18 cellular contexts compared by ENCODE assay signal in the genomic region with DNA sequence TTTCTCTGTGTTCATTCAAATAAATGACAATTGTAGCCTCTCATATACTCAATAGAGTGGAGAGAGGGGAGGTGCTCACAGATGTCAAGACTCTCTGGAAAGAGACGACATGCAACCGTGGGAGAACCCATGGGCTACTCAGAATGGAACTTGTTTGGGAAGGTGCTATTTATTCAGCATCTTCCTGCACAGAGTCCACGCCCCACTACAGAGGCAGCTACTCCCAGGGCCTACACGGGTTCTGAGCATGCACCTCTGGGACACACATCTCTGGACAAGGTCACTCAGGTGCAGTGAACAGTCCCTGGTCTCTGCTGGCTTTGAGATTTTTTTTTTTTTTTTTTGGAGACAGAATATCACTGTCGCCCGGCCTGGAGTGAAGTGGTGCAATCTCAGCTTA.
DNase-seq lines count a peak whose midpoint lies in the region; ATAC-seq, FAIRE-seq and TF ChIP-seq lines count a peak whose summit lies in the region.
"Had no signal": no experiment of that assay in that cellular context is flagged by ENCODE, and none has a peak within 500 bp of the region (broad histone marks: within the 10 kb centered on the region; RNA-seq: fewer than 3 reads in every experiment).

No MANE protein-coding gene starts in this region.

- peaks cover 73% of the 10 kb centered on the region for H3K36me3 ChIP-seq in left ventricle myocardium inferior
- H3K36me3 ChIP-seq in H1 (ENCODE audit: control insufficient read depth in 2 of 4, insufficient read depth in 4 of 4, low read length in 3 of 4) = no peaks in the 10 kb centered on the region
- peaks cover 0 to 3% of the 10 kb centered on the region in 2 donors for H3K36me3 ChIP-seq in vagina

- no peaks in the 10 kb centered on the region for H3K23me2 ChIP-seq in H1 (ENCODE audit: low read depth, low read length)

- H3K4ac ChIP-seq in H1 (replicated peaks; ENCODE audit: insufficient read length, low read depth, low read length) = no peak overlapping the region

- H3K23ac ChIP-seq in H1 (ENCODE audit: insufficient read length) = no peak overlapping the region

- TF ChIP-seq RAD21 in H1 (IDR thresholded peaks at IDR 0.05 in 1 of 2, conservative IDR thresholded peaks at IDR 0.05 in 1 of 2; ENCODE audit: low read depth in 2 of 2, low read length in 2 of 2) = no peak

- no peak overlapping the region for H4K8ac ChIP-seq in H1 (ENCODE audit: extremely low read depth, insufficient read depth, low read length)

- TF ChIP-seq POLR2A in H1 (IDR thresholded peaks at IDR 0.05; ENCODE audit: control extremely low read depth in 1 of 2, low read depth in 2 of 2, low read length in 2 of 2) (no peak), vagina (IDR thresholded peaks at IDR 0.05) (no peak)

- H3K27me3 ChIP-seq in left ventricle myocardium inferior (ENCODE audit: low read depth) (no peaks in the 10 kb centered on the region), H1 (replicated peaks in 1 of 4; ENCODE audit: control insufficient read depth in 3 of 4, extremely low read depth in 1 of 4, insufficient read depth in 3 of 4, low read length in 3 of 4) (no peaks in the 10 kb centered on the region), vagina (no peaks in the 10 kb centered on the region)
- H3K27me3 ChIP-seq: ascending aorta had no signal

- no peak for TF ChIP-seq EP300 in H1 (IDR thresholded peaks at IDR 0.05; ENCODE audit: borderline replicate concordance in 1 of 2, low read depth in 2 of 2, low read length in 2 of 2)

- H3K4me1 ChIP-seq in left ventricle myocardium inferior (peaks cover 47% of the 10 kb centered on the region), H1 (replicated peaks in 1 of 4; ENCODE audit: control insufficient read depth in 3 of 4, insufficient read depth in 4 of 4, low read length in 3 of 4) (0 out of 7 replicates have a peak, but pooled peaks cover 0 to 2% (median 0%) of the 10 kb centered on the region in 4 experiments), vagina (peaks cover 22% of the 10 kb centered on the region)
- H3K4me1 ChIP-seq: ascending aorta had no signal

- H2BK12ac ChIP-seq in H1 (ENCODE audit: low read depth, low read length) = 0 out of 2 replicates have a peak overlapping the region, but pooled peaks have one; percentile 17

- POLR2A ChIA-PET in H1 (lab: Charles Lee; ENCODE audit: partially characterized antibody) = no interaction called here

- H3K14ac ChIP-seq in H1 (ENCODE audit: insufficient read length) = no peak overlapping the region

- H3K27ac Mint-ChIP-seq in T-helper 17 cell = peak overlapping the region; percentile 95
- H3K27ac Mint-ChIP-seq: memory B cell had no signal

- H2BK120ac ChIP-seq in H1 (replicated peaks; ENCODE audit: low read depth, low read length) = no peak overlapping the region

- H3K9ac ChIP-seq in H1 (replicated peaks in 1 of 4; ENCODE audit: extremely low read depth in 1 of 4, low read depth in 3 of 4, low read length in 3 of 4) = no peak overlapping the region
- H3K9ac ChIP-seq: GM23248 had no signal

- no peak for ATAC-seq in left cardiac atrium
- no peak for ATAC-seq in T-helper 17 cell
- ATAC-seq in GM19324 (IDR thresholded peaks at IDR 0.05; ENCODE audit: low FRiP score, unreplicated experiment) = no peak

- H2BK20ac ChIP-seq in H1 (ENCODE audit: low read length) = no peak overlapping the region

- no peak overlapping the region for H3K4me2 ChIP-seq in H1 (ENCODE audit: insufficient read depth in 1 of 2, low read depth in 2 of 2, low read length in 2 of 2)

- no peak overlapping the region for H3K18ac ChIP-seq in H1 (ENCODE audit: extremely low read depth, low read length)

- no peak overlapping the region for H3K4me3 Mint-ChIP-seq in T-helper 17 cell
- H3K4me3 Mint-ChIP-seq: memory B cell had no signal

- H2AFZ ChIP-seq in H1 (ENCODE audit: low read length) = no peak overlapping the region
- H2AFZ ChIP-seq: GM23248 had no signal

- DNase-seq in left ventricle myocardium inferior (no peak), left cardiac atrium (no peak), T-helper 17 cell (no peak), H1 (ENCODE audit: low read depth in 1 of 2, low spot score in 2 of 2) (no peak), vagina (ENCODE audit: extremely low spot score in 2 of 2) (no peak), H4 (ENCODE audit: low spot score) (no peak), MV-4-11 (lab: John Stamatoyannopoulos, UW) (no peak)
- DNase-seq: activated CD8-positive, alpha-beta memory T cell treated with anti-CD3 and anti-CD28 coated beads, Interleukin-2, amount 50 U/mL, for 48 hours; GF-D8; GM23248; KG1; NCI-H1048 had no signal

- no peak overlapping the region for H4K91ac ChIP-seq in H1 (replicated peaks; ENCODE audit: insufficient read length, low read length)

- no peak for TF ChIP-seq CTCF in left ventricle myocardium inferior (IDR thresholded peaks at IDR 0.05; ENCODE audit: borderline replicate concordance)
- no peak for TF ChIP-seq CTCF in H1 (IDR thresholded peaks at IDR 0.05; ENCODE audit: control extremely low read depth in 1 of 3, insufficient read depth in 1 of 3, low read depth in 1 of 3, low read length in 3 of 3)
- TF ChIP-seq CTCF in vagina (IDR thresholded peaks at IDR 0.05) = no peak

- peaks cover 3% of the 10 kb centered on the region for H3K36me3 Mint-ChIP-seq in T-helper 17 cell (ENCODE audit: low read depth)
- H3K36me3 Mint-ChIP-seq: memory B cell had no signal

- H4K5ac ChIP-seq in H1 (ENCODE audit: insufficient read length, low read depth, low read length) = no peak overlapping the region

- no peaks in the 10 kb centered on the region for H3K79me1 ChIP-seq in H1 (ENCODE audit: low read depth, low read length)

- no peaks in the 10 kb centered on the region for H4K20me1 ChIP-seq in H1 (replicated peaks in 1 of 2; ENCODE audit: control insufficient read depth in 1 of 2, insufficient read depth in 2 of 2, low read length in 2 of 2)

- peak overlapping the region; percentile 57 for H3K27ac ChIP-seq in left ventricle myocardium inferior (replicated peaks)
- H3K27ac ChIP-seq in H1 (ENCODE audit: low read depth, low read length) = no peak overlapping the region
- peak overlapping the region; percentile 65 for H3K27ac ChIP-seq in vagina
- H3K27ac ChIP-seq: SK-N-MC had no signal

- no peak for FAIRE-seq in H1 (lab: Jason Lieb, UNC)
- FAIRE-seq: colon, D721Med had no signal

- H2BK15ac ChIP-seq in H1 (ENCODE audit: low read length) = no peak overlapping the region

- CTCF ChIA-PET in H1 (lab: Charles Lee; ENCODE audit: partially characterized antibody) = interaction anchor here (0.6 kb wide), 1 partner anchor 40 kb away, joined by 4 read pairs; no protein-coding TSS in a partner anchor

- 91% methylated on average over 4 of the region's 6 CpGs; no CpG with 5 or more reads in 1 of the 2 experiments for WGBS in H1 (ENCODE audit: extremely low coverage in 1 of 2, insufficient coverage in 1 of 2, insufficient read length in 1 of 2, insufficient replicate concordance in 2 of 2, low coverage in 1 of 2, low lambda C conversion rate in 2 of 2, missing lambda C conversion rate in 1 of 2), 2 experiments

- H3K4me3 ChIP-seq in left ventricle myocardium inferior (no peak overlapping the region), H1 (ENCODE audit: extremely low read depth in 1 of 4, insufficient read depth in 2 of 4, low read depth in 3 of 4, low read length in 4 of 4) (no peak overlapping the region), vagina (no peak overlapping the region)
- H3K4me3 ChIP-seq: ascending aorta, GM23248, SK-N-MC had no signal

- H2BK5ac ChIP-seq in H1 (ENCODE audit: low read depth, low read length) = no peak overlapping the region

- peaks cover 29% of the 10 kb centered on the region for H3K4me1 Mint-ChIP-seq in T-helper 17 cell

- intact Hi-C loops in left ventricle myocardium inferior (cut with micrococcal nuclease) = no loop called here
- intact Hi-C loops in left cardiac atrium (cut with DNase I) = loop anchor here in 1 of 2 donors (10.0 kb wide), 1 partner anchor 54 kb away; no protein-coding TSS in a partner anchor
- intact Hi-C loops in vagina (cut with DNase I) = no loop called here

- H2AK5ac ChIP-seq in H1 (ENCODE audit: low read depth, low read length) = no peak overlapping the region

- H3K56ac ChIP-seq in H1 (replicated peaks; ENCODE audit: insufficient read length, low read depth, low read length) = no peak overlapping the region

- H3K79me2 ChIP-seq in H1 (ENCODE audit: control insufficient read depth in 1 of 2, insufficient read depth in 2 of 2, low read length in 2 of 2) = no peaks in the 10 kb centered on the region

- no peaks in the 10 kb centered on the region for H3K9me3 ChIP-seq in left ventricle myocardium inferior (replicated peaks)
- H3K9me3 ChIP-seq in T-helper 17 cell (ENCODE audit: control insufficient read depth, low read length, poor library complexity, severe bottlenecking) = no peaks in the 10 kb centered on the region
- H3K9me3 ChIP-seq in H1 (ENCODE audit: insufficient read depth in 2 of 2, low read depth in 1 of 2, low read length in 1 of 2) = no peaks in the 10 kb centered on the region
- H3K9me3 ChIP-seq in vagina = no peaks in the 10 kb centered on the region
- H3K9me3 ChIP-seq: ascending aorta had no signal

- H3K27me3 Mint-ChIP-seq in T-helper 17 cell = no peaks in the 10 kb centered on the region

TF ChIP-seq in H1, 55 proteins besides CTCF, POLR2A, EP300 and RAD21 (continues in another document):
- no peak for TF ChIP-seq TCF12 (IDR thresholded peaks at IDR 0.05; ENCODE audit: low read depth, low read length)
- TF ChIP-seq PHF8 (conservative IDR thresholded peaks at IDR 0.05; ENCODE audit: low read depth, low read length) = no peak
- no peak for TF ChIP-seq SP4 (IDR thresholded peaks at IDR 0.05; ENCODE audit: low read length)
- TF ChIP-seq CHD2 (IDR thresholded peaks at IDR 0.05; ENCODE audit: low read length) = no peak
- TF ChIP-seq SRF (IDR thresholded peaks at IDR 0.05; ENCODE audit: low read depth, low read length) = no peak
- TF ChIP-seq CREB1 (IDR thresholded peaks at IDR 0.05) = no peak
- no peak for TF ChIP-seq SIX5 (IDR thresholded peaks at IDR 0.05; ENCODE audit: low read depth, low read length)
- no peak for TF ChIP-seq CHD1 (IDR thresholded peaks at IDR 0.05; ENCODE audit: low read depth, low read length)
- no peak for TF ChIP-seq GABPA (IDR thresholded peaks at IDR 0.05; ENCODE audit: borderline replicate concordance, insufficient read depth, low read length)
- TF ChIP-seq SIN3A (conservative IDR thresholded peaks at IDR 0.05 in 1 of 2, IDR thresholded peaks at IDR 0.05 in 1 of 2; ENCODE audit: low read depth in 1 of 2, low read length in 2 of 2) = no peak
- no peak for TF ChIP-seq JUND (IDR thresholded peaks at IDR 0.05; ENCODE audit: low read length)
- TF ChIP-seq KDM5A (IDR thresholded peaks at IDR 0.05; ENCODE audit: low read length) = no peak
- TF ChIP-seq HDAC6 (IDR thresholded peaks at IDR 0.05; ENCODE audit: low read depth, low read length) = no peak
- TF ChIP-seq TAF1 (IDR thresholded peaks at IDR 0.05; ENCODE audit: low read depth, low read length) = no peak
- no peak for TF ChIP-seq ASH2L (IDR thresholded peaks at IDR 0.05; ENCODE audit: low read length)
- no peak for TF ChIP-seq SIRT6 (IDR thresholded peaks at IDR 0.05; ENCODE audit: low read length)
- TF ChIP-seq SAP30 (IDR thresholded peaks at IDR 0.05; ENCODE audit: insufficient read depth, insufficient replicate concordance, low read length) = no peak
- no peak for TF ChIP-seq POU5F1 (IDR thresholded peaks at IDR 0.05; ENCODE audit: low read depth, low read length)
